In genomic region chr10:86523348-86523747, GRCh38 we compare ENCODE assay signal across 9 cellular contexts. TPM values are rescaled to one million over a fixed set of nuclear protein-coding genes. Genes with fewer than 3 reads are reported as not detected.
DNase-seq lines count a peak whose midpoint lies in the region; ATAC-seq and TF ChIP-seq lines count a peak whose summit lies in the region.
"Had no signal": no experiment of that assay in that cellular context is flagged by ENCODE, and none has a peak within 500 bp of the region (broad histone marks: within the 10 kb centered on the region; RNA-seq: fewer than 3 reads in every experiment).

No MANE protein-coding gene starts in this region.

- no peaks in the 10 kb centered on the region for H3K9me3 ChIP-seq in PC-3 (ENCODE audit: low read length)

- no peak overlapping the region for H2AFZ ChIP-seq in PC-3 (ENCODE audit: low read length)

- no peak overlapping the region for H3K27ac Mint-ChIP-seq in activated naive CD4-positive, alpha-beta T cell treated with anti-CD3 and anti-CD28 coated beads for 36 hours
- H3K27ac Mint-ChIP-seq in activated naive CD4-positive, alpha-beta T cell treated with anti-CD3 and anti-CD28 coated beads, Interleukin-2, amount 50 U/mL, for 72 hours = peak overlapping the region in 1 of 2 donors; percentile 33
- no peak overlapping the region for H3K27ac Mint-ChIP-seq in stimulated activated naive CD8-positive, alpha-beta T cell treated with anti-CD3 and anti-CD28 coated beads, Interleukin-15, amount 100 ng/mL, for 72 hours

- H3K4me2 ChIP-seq in PC-3 (ENCODE audit: low read length) = peak overlapping the region; percentile 86

- no peak for DNase-seq in activated naive CD4-positive, alpha-beta T cell treated with anti-CD3 and anti-CD28 coated beads for 36 hours
- no peak for DNase-seq in activated naive CD4-positive, alpha-beta T cell treated with anti-CD3 and anti-CD28 coated beads, Interleukin-2, amount 50 U/mL, for 72 hours (ENCODE audit: low spot score in 2 of 2)
- DNase-seq in PC-3 (peak; percentile 43), fibroblast of mammary gland (ENCODE audit: low read depth) (peak; percentile 51), NCI-H128 (lab: John Stamatoyannopoulos, UW; ENCODE audit: unreplicated experiment) (no peak), GM13977 (ENCODE audit: low spot score) (no peak), DMS79 treated with DMSO at 0.1 percent for 48 hours (lab: John Stamatoyannopoulos, UW) (no peak)
- no peak for DNase-seq in stimulated activated naive CD8-positive, alpha-beta T cell treated with anti-CD3 and anti-CD28 coated beads, Interleukin-15, amount 100 ng/mL, for 72 hours

- no peaks in the 10 kb centered on the region for H3K9me3 Mint-ChIP-seq in activated naive CD4-positive, alpha-beta T cell treated with anti-CD3 and anti-CD28 coated beads for 36 hours
- no peaks in the 10 kb centered on the region for H3K9me3 Mint-ChIP-seq in activated naive CD4-positive, alpha-beta T cell treated with anti-CD3 and anti-CD28 coated beads, Interleukin-2, amount 50 U/mL, for 72 hours
- H3K9me3 Mint-ChIP-seq in stimulated activated naive CD8-positive, alpha-beta T cell treated with anti-CD3 and anti-CD28 coated beads, Interleukin-15, amount 100 ng/mL, for 72 hours = no peaks in the 10 kb centered on the region

- peaks cover 18% of the 10 kb centered on the region for H4K20me1 ChIP-seq in PC-3 (ENCODE audit: low read length)

- H3K27me3 ChIP-seq in PC-3 (ENCODE audit: low read length) = no peaks in the 10 kb centered on the region

- peaks cover 18% of the 10 kb centered on the region for H3K4me1 ChIP-seq in PC-3 (ENCODE audit: insufficient read depth, low read length)

- H3K9me2 ChIP-seq in PC-3 (replicated peaks; ENCODE audit: low read length) = no peaks in the 10 kb centered on the region

- no peak for ATAC-seq in activated naive CD4-positive, alpha-beta T cell treated with anti-CD3 and anti-CD28 coated beads, Interleukin-2, amount 50 U/mL, for 72 hours
- peak; percentile 14; the same call in 1 of the 2 replicates for ATAC-seq in PC-3
- no peak for ATAC-seq in stimulated activated naive CD8-positive, alpha-beta T cell treated with anti-CD3 and anti-CD28 coated beads, Interleukin-15, amount 100 ng/mL, for 72 hours

- POLR2A ChIA-PET in PC-3 (lab: Charles Lee; ENCODE audit: unreplicated experiment) = no interaction called here

- peak overlapping the region; percentile 99 for H3K4me3 Mint-ChIP-seq in activated naive CD4-positive, alpha-beta T cell treated with anti-CD3 and anti-CD28 coated beads for 36 hours
- H3K4me3 Mint-ChIP-seq in stimulated activated naive CD8-positive, alpha-beta T cell treated with anti-CD3 and anti-CD28 coated beads, Interleukin-15, amount 100 ng/mL, for 72 hours = peak overlapping the region; percentile 87 to 95

- no peaks in the 10 kb centered on the region for H3K27me3 Mint-ChIP-seq in activated naive CD4-positive, alpha-beta T cell treated with anti-CD3 and anti-CD28 coated beads for 36 hours (ENCODE audit: low read depth)
- no peaks in the 10 kb centered on the region for H3K27me3 Mint-ChIP-seq in stimulated activated naive CD8-positive, alpha-beta T cell treated with anti-CD3 and anti-CD28 coated beads, Interleukin-15, amount 100 ng/mL, for 72 hours

- H3K4me1 Mint-ChIP-seq in activated naive CD4-positive, alpha-beta T cell treated with anti-CD3 and anti-CD28 coated beads for 36 hours (ENCODE audit: low read depth) = peaks cover 46% of the 10 kb centered on the region
- H3K4me1 Mint-ChIP-seq in stimulated activated naive CD8-positive, alpha-beta T cell treated with anti-CD3 and anti-CD28 coated beads, Interleukin-15, amount 100 ng/mL, for 72 hours = peaks cover 51% of the 10 kb centered on the region

- no peak overlapping the region for H3K27ac ChIP-seq in PC-3 (ENCODE audit: low read length)

- no peaks in the 10 kb centered on the region for H3F3A ChIP-seq in PC-3 (ENCODE audit: low read length, unreplicated experiment)

- H3K4me3 ChIP-seq in PC-3 (ENCODE audit: low read length) = peak overlapping the region; percentile 96
- peak overlapping the region; percentile 86 for H3K4me3 ChIP-seq in fibroblast of mammary gland (ENCODE audit: control insufficient read depth, low read depth, low read length)
- H3K4me3 ChIP-seq: lung had no signal

- intact Hi-C loops in activated naive CD4-positive, alpha-beta T cell treated with anti-CD3 and anti-CD28 coated beads for 36 hours (cut with micrococcal nuclease) = loop anchor here (1.0 to 5.0 kb wide), 3 partner anchors 62 to 449 kb away; no protein-coding TSS in a partner anchor
- intact Hi-C loops in PC-3 (cut with micrococcal nuclease) = loop anchor here (1.0 to 5.0 kb wide), 3 partner anchors 62 to 164 kb away; no protein-coding TSS in a partner anchor

- CTCF ChIA-PET in activated naive CD4-positive, alpha-beta T cell treated with anti-CD3 and anti-CD28 coated beads for 36 hours (lab: Charles Lee) = no interaction called here
- CTCF ChIA-PET in PC-3 (lab: Charles Lee) = no interaction called here

- no peak overlapping the region for H3K9ac ChIP-seq in PC-3 (ENCODE audit: low read length)

- peaks cover 3% of the 10 kb centered on the region for H3K36me3 Mint-ChIP-seq in activated naive CD4-positive, alpha-beta T cell treated with anti-CD3 and anti-CD28 coated beads for 36 hours (ENCODE audit: low read depth)
- H3K36me3 Mint-ChIP-seq in activated naive CD4-positive, alpha-beta T cell treated with anti-CD3 and anti-CD28 coated beads, Interleukin-2, amount 50 U/mL, for 72 hours = peaks cover 17 to 22% of the 10 kb centered on the region in 2 donors

- H3K79me2 ChIP-seq in PC-3 (ENCODE audit: low read length) = peaks cover 63% of the 10 kb centered on the region

- peak; percentile 59 for TF ChIP-seq CTCF in PC-3 (conservative IDR thresholded peaks at IDR 0.05; ENCODE audit: low read depth, low read length)
- peak; percentile 43 for TF ChIP-seq CTCF in fibroblast of mammary gland (conservative IDR thresholded peaks at IDR 0.05; ENCODE audit: control insufficient read depth, insufficient read depth, low read depth, low read length)
- no peak for TF ChIP-seq CTCF in GM13977 (IDR thresholded peaks at IDR 0.05; ENCODE audit: extremely low read depth, insufficient read depth, missing control alignments)

- H3K36me3 ChIP-seq in PC-3 (ENCODE audit: low read depth, low read length) = no peaks in the 10 kb centered on the region

- BruUV-seq in PC-3 (replicated peaks; lab: Mats Ljungman, UMichigan) = no TSS peak

- in situ Hi-C loops in GM13977 (cut with MboI; ENCODE audit: low pct_unique_long_range_greater_than_20kb, low sequenced_read_pairs, unreplicated experiment) = no loop called here

RNA-seq across cellular contexts. Expression of gene WAPL, which starts 1.8 kb away (rescaled TPM):
- total RNA-seq in activated naive CD4-positive, alpha-beta T cell treated with anti-CD3 and anti-CD28 coated beads for 36 hours = 10 to 100 TPM; 30.2 to 33.5 TPM
- total RNA-seq in activated naive CD4-positive, alpha-beta T cell treated with anti-CD3 and anti-CD28 coated beads, Interleukin-2, amount 50 U/mL, for 72 hours = 10 to 100 TPM; 46.0 to 46.5 TPM
- 24.5 and 26.0 TPM in 2 replicates for total RNA-seq in PC-3 (2014; rRNA removed)

Comparison
In these comparisons a context has a peak if more than half of its experiments do, and no peak if none do; other contexts are left out.
1. DNase-seq: peak in PC-3 (single experiment) and fibroblast of mammary gland (single experiment); none in activated naive CD4-positive, alpha-beta T cell treated with anti-CD3 and anti-CD28 coated beads for 36 hours (single experiment), activated naive CD4-positive, alpha-beta T cell treated with anti-CD3 and anti-CD28 coated beads, Interleukin-2, amount 50 U/mL, for 72 hours (0 of 2), stimulated activated naive CD8-positive, alpha-beta T cell treated with anti-CD3 and anti-CD28 coated beads, Interleukin-15, amount 100 ng/mL, for 72 hours (0 of 2), NCI-H128 (single experiment), GM13977 (single experiment) and DMS79 treated with DMSO at 0.1 percent for 48 hours (single experiment).